Comparison of ENCODE assay signal across 1 cellular context in the genomic region with DNA sequence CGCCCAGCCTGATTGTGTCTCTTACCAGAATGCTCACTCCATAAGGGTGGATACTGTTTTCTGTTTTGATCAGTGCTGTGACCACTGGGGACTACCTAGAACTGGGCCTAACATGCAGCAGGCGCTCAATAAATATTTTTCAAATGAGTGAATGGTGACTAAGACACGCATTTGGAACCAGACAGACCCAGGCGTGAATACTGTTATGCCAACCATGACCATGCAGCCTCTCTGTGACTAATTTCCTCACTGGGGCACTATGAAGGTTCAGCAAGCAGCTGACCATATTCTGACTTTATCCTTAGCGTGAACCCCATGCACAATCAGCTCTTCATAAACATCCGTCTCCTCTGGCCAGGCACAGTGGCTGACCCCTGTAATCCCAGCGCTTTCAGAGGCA.
TF ChIP-seq lines count a peak whose summit lies in the region.

No MANE protein-coding gene starts in this region.

TF ChIP-seq in GM12878, 131 proteins besides CTCF, POLR2A, EP300 and RAD21:
- TF ChIP-seq MTA3 (IDR thresholded peaks at IDR 0.05; ENCODE audit: borderline replicate concordance, low read length) (no peak), MXI1 (IDR thresholded peaks at IDR 0.05; ENCODE audit: low read depth, low read length) (no peak), CBX5 (IDR thresholded peaks at IDR 0.05; ENCODE audit: low read depth) (no peak), NFIC (IDR thresholded peaks at IDR 0.05; ENCODE audit: low read depth, low read length) (no peak), RB1 (IDR thresholded peaks at IDR 0.05; ENCODE audit: borderline replicate concordance) (no peak), FOXM1 (IDR thresholded peaks at IDR 0.05; ENCODE audit: low read depth, low read length) (no peak), STAT1 (conservative IDR thresholded peaks at IDR 0.05) (no peak), BACH1 (IDR thresholded peaks at IDR 0.05; ENCODE audit: borderline replicate concordance) (no peak), IRF4 (IDR thresholded peaks at IDR 0.05; ENCODE audit: low read depth, low read length) (no peak), ZNF384 (IDR thresholded peaks at IDR 0.05; ENCODE audit: borderline replicate concordance, low read depth, low read length) (no peak), BMI1 (IDR thresholded peaks at IDR 0.05; ENCODE audit: borderline replicate concordance) (no peak)
- TF ChIP-seq, protein P1, sequence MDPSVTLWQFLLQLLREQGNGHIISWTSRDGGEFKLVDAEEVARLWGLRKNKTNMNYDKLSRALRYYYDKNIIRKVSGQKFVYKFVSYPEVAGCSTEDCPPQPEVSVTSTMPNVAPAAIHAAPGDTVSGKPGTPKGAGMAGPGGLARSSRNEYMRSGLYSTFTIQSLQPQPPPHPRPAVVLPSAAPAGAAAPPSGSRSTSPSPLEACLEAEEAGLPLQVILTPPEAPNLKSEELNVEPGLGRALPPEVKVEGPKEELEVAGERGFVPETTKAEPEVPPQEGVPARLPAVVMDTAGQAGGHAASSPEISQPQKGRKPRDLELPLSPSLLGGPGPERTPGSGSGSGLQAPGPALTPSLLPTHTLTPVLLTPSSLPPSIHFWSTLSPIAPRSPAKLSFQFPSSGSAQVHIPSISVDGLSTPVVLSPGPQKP (IDR thresholded peaks at IDR 0.05; ENCODE audit: low read depth, low read length), result no peak
- TF ChIP-seq, protein P2, sequence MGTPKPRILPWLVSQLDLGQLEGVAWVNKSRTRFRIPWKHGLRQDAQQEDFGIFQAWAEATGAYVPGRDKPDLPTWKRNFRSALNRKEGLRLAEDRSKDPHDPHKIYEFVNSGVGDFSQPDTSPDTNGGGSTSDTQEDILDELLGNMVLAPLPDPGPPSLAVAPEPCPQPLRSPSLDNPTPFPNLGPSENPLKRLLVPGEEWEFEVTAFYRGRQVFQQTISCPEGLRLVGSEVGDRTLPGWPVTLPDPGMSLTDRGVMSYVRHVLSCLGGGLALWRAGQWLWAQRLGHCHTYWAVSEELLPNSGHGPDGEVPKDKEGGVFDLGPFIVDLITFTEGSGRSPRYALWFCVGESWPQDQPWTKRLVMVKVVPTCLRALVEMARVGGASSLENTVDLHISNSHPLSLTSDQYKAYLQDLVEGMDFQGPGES (IDR thresholded peaks at IDR 0.05), result no peak
- TF ChIP-seq, protein P3, sequence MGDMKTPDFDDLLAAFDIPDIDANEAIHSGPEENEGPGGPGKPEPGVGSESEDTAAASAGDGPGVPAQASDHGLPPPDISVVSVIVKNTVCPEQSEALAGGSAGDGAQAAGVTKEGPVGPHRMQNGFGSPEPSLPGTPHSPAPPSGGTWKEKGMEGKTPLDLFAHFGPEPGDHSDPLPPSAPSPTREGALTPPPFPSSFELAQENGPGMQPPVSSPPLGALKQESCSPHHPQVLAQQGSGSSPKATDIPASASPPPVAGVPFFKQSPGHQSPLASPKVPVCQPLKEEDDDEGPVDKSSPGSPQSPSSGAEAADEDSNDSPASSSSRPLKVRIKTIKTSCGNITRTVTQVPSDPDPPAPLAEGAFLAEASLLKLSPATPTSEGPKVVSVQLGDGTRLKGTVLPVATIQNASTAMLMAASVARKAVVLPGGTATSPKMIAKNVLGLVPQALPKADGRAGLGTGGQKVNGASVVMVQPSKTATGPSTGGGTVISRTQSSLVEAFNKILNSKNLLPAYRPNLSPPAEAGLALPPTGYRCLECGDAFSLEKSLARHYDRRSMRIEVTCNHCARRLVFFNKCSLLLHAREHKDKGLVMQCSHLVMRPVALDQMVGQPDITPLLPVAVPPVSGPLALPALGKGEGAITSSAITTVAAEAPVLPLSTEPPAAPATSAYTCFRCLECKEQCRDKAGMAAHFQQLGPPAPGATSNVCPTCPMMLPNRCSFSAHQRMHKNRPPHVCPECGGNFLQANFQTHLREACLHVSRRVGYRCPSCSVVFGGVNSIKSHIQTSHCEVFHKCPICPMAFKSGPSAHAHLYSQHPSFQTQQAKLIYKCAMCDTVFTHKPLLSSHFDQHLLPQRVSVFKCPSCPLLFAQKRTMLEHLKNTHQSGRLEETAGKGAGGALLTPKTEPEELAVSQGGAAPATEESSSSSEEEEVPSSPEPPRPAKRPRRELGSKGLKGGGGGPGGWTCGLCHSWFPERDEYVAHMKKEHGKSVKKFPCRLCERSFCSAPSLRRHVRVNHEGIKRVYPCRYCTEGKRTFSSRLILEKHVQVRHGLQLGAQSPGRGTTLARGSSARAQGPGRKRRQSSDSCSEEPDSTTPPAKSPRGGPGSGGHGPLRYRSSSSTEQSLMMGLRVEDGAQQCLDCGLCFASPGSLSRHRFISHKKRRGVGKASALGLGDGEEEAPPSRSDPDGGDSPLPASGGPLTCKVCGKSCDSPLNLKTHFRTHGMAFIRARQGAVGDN (IDR thresholded peaks at IDR 0.05), result no peak
TF ChIP-seq in GM12878: peak in this region for 0.
